Comparison of ENCODE assay signal across 17 cellular contexts in the genomic region with DNA sequence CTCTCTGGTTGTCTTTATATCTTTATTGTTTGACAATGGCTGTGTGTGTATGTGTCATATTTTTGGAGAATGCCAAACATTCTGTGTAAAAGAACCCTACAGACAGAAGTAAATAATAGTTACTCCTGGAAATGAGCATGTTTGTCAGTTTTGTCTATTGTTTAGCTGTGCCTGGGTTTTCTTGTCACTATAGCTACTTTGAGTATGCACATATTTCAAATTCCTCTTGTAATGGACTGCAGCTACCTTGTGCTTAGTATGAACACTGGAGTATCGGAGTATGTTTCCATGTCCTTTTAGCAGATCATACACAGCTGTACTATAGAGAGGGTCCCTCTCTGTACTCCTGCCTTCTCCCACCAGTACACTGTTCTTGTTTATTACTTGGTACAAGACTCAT. TPM values are rescaled to one million over a fixed set of nuclear protein-coding genes. Genes with fewer than 3 reads are reported as not detected.
DNase-seq lines count a peak whose midpoint lies in the region; TF ChIP-seq lines count a peak whose summit lies in the region.
"Had no signal": no experiment of that assay in that cellular context is flagged by ENCODE, and none has a peak within 500 bp of the region (broad histone marks: within the 10 kb centered on the region; RNA-seq: fewer than 3 reads in every experiment).

No MANE protein-coding gene starts in this region.

- no peaks in the 10 kb centered on the region for H3K9me3 ChIP-seq in adrenal gland (replicated peaks in 1 of 3)
- H3K9me3 ChIP-seq: colonic mucosa, MG63, transverse colon had no signal

- no peak for TF ChIP-seq POLR2A in adrenal gland (IDR thresholded peaks at IDR 0.05)

- no peaks in the 10 kb centered on the region for H3K27me3 ChIP-seq in adrenal gland
- H3K27me3 ChIP-seq: colonic mucosa, MG63, transverse colon had no signal

- H3K36me3 ChIP-seq in adrenal gland (replicated peaks in 1 of 2), result no peaks in the 10 kb centered on the region
- H3K36me3 ChIP-seq: colonic mucosa, MG63, transverse colon had no signal

- H3K4me1 ChIP-seq in adrenal gland (replicated peaks in 1 of 2), result no peaks in the 10 kb centered on the region
- H3K4me1 ChIP-seq: colonic mucosa, transverse colon had no signal

- WGBS in adrenal gland, 4 donors, result 79 to 92% (median 87%) methylated on average over 1 of the region's 1 CpG

- TF ChIP-seq CTCF in AG10803 (conservative IDR thresholded peaks at IDR 0.05; ENCODE audit: low read length), result no peak
- no peak for TF ChIP-seq CTCF in choroid plexus epithelial cell (conservative IDR thresholded peaks at IDR 0.05; ENCODE audit: low read depth, low read length)
- TF ChIP-seq CTCF in adrenal gland (IDR thresholded peaks at IDR 0.05), result no peak

- H3K27ac ChIP-seq in adrenal gland, result no peak overlapping the region
- H3K27ac ChIP-seq: colonic mucosa, transverse colon had no signal

- H3K4me3 ChIP-seq in AG10803 (ENCODE audit: low read length), result no peak overlapping the region; the same call in 1 of the 2 replicates
- no peak overlapping the region for H3K4me3 ChIP-seq in choroid plexus epithelial cell (ENCODE audit: low read depth, low read length)
- H3K4me3 ChIP-seq in adrenal gland, result no peak overlapping the region
- H3K4me3 ChIP-seq: colonic mucosa, MG63, transverse colon had no signal

- intact Hi-C loops in adrenal gland (cut with DNase I), result no loop called here

- DNase-seq in AG10803 (ENCODE audit: low read depth) (peak; percentile 86), M059J (ENCODE audit: low read depth) (peak; percentile 82), choroid plexus epithelial cell (ENCODE audit: low read depth) (peak; percentile 78), lung microvascular endothelial cell (ENCODE audit: low read depth in 2 of 2) (peak; percentile 5 to 69), NCI-H510A treated with DMSO at 0.1 percent for 48 hours (lab: John Stamatoyannopoulos, UW) (no peak), adrenal gland (no peak), NOMO-1 treated with dmso at 0.1 percent for 144 hours (lab: John Stamatoyannopoulos, UW; ENCODE audit: unreplicated experiment) (no peak)
- no peak for DNase-seq in stimulated activated naive CD4-positive, alpha-beta T cell treated with Interleukin-2 at 50 U/mL for 16 hours (lab: John Stamatoyannopoulos, UW)
- DNase-seq: activated T-cell treated with anti-CD3 and anti-CD28 coated beads, Interleukin-2, amount 50 U/mL, for 48 hours; colonic mucosa; DMS 273 treated with DMSO at 0.1 percent for 48 hours; MG63; NCI-H187 treated with DMSO at 0.1 percent for 48 hours; NCI-H748 treated with DMSO at 0.1 percent for 48 hours; stimulated activated CD4-positive, alpha-beta T cell treated with anti-CD3 and anti-CD28 coated beads, Interleukin-4, amount 100 ng/mL, for 4 hours; T-helper 9 cell; transverse colon had no signal

RNA-seq across cellular contexts. Expression of a gene that starts 58.0 kb away (rescaled TPM):
- total RNA-seq in M059J (2014; rRNA removed; shearing (Covaris generic)), result 25.3 and 34.5 TPM in 2 replicates
- total RNA-seq in lung microvascular endothelial cell, result 2.0 and 8.5 TPM in 2 replicates
- 10 to 100 TPM; 17.3 to 40.8 (median 29.9) TPM for total RNA-seq in adrenal gland
- polyA plus RNA-seq in adrenal gland, result 1 to 10 TPM; 6.2 to 9.2 (median 6.8) TPM

Comparison
In these comparisons a context has a peak if more than half of its experiments do, and no peak if none do; other contexts are left out.
1. DNase-seq: peak in AG10803 (single experiment), M059J (single experiment), choroid plexus epithelial cell (single experiment) and lung microvascular endothelial cell (2 of 2); none in stimulated activated naive CD4-positive, alpha-beta T cell treated with Interleukin-2 at 50 U/mL for 16 hours (single experiment), NCI-H510A treated with DMSO at 0.1 percent for 48 hours (single experiment), adrenal gland (0 of 7) and NOMO-1 treated with dmso at 0.1 percent for 144 hours (single experiment).